ENCODE assay signal across 8 cellular contexts in genomic region chr1:217049081-217049480, GRCh38.
"Had no signal": no experiment of that assay in that cellular context is flagged by ENCODE, and none has a peak within 500 bp of the region (broad histone marks: within the 10 kb centered on the region; RNA-seq: fewer than 3 reads in every experiment).

No MANE protein-coding gene starts in this region.

- DNase-seq: GDM1, GF-D8 had no signal

- FAIRE-seq: G401.6, GM12878, GM12891, GM12892, GM18507, GM19239 had no signal

- H3K4me3 ChIP-seq: GM12878 had no signal
